In genomic region chr9:91348191-91348790, GRCh38 we compare ENCODE assay signal across 18 cellular contexts. TPM values are rescaled to one million over a fixed set of nuclear protein-coding genes. Genes with fewer than 3 reads are reported as not detected.
DNase-seq lines count a peak whose midpoint lies in the region; FAIRE-seq and TF ChIP-seq lines count a peak whose summit lies in the region.
"Had no signal": no experiment of that assay in that cellular context is flagged by ENCODE, and none has a peak within 500 bp of the region (broad histone marks: within the 10 kb centered on the region; RNA-seq: fewer than 3 reads in every experiment).

No MANE protein-coding gene starts in this region.

- H3K27ac Mint-ChIP-seq in activated CD4-positive, alpha-beta T cell treated with anti-CD3 and anti-CD28 coated beads, Interleukin-2, amount 10 ng/mL, durations not matched to agents 24 days and 14 days, result peak overlapping the region; percentile 79
- peak overlapping the region; percentile 94 for H3K27ac Mint-ChIP-seq in dendritic cell treated with granulocyte-macrophage colony-stimulating factor and Interleukin-4, amounts not matched to agents 40 ng/mL and 50 ng/mL, for 4 days

- FAIRE-seq in H54 (lab: Jason Lieb, UNC), result peak; percentile 67

- H3K27me3 Mint-ChIP-seq in activated CD4-positive, alpha-beta T cell treated with anti-CD3 and anti-CD28 coated beads, Interleukin-2, amount 10 ng/mL, durations not matched to agents 24 days and 14 days, result no peaks in the 10 kb centered on the region
- no peaks in the 10 kb centered on the region for H3K27me3 Mint-ChIP-seq in dendritic cell treated with granulocyte-macrophage colony-stimulating factor and Interleukin-4, amounts not matched to agents 40 ng/mL and 50 ng/mL, for 4 days

- TF ChIP-seq CTCF in VCaP (conservative IDR thresholded peaks at IDR 0.05), result no peak
- TF ChIP-seq CTCF in colonic mucosa (IDR thresholded peaks at IDR 0.05), result no peak

- no peak overlapping the region for H3K9ac ChIP-seq in colonic mucosa (ENCODE audit: low read depth in 2 of 2, low read length in 2 of 2)

- peak overlapping the region; percentile 72 for H3K27ac ChIP-seq in VCaP
- no peak overlapping the region for H3K27ac ChIP-seq in colonic mucosa
- H3K27ac ChIP-seq: PC-9 had no signal

- H3K36me3 ChIP-seq in colonic mucosa, result no peaks in the 10 kb centered on the region

- H3K9me3 Mint-ChIP-seq in activated CD4-positive, alpha-beta T cell treated with anti-CD3 and anti-CD28 coated beads, Interleukin-2, amount 10 ng/mL, durations not matched to agents 24 days and 14 days, result no peaks in the 10 kb centered on the region
- no peaks in the 10 kb centered on the region for H3K9me3 Mint-ChIP-seq in dendritic cell treated with granulocyte-macrophage colony-stimulating factor and Interleukin-4, amounts not matched to agents 40 ng/mL and 50 ng/mL, for 4 days
- H3K9me3 Mint-ChIP-seq: CD14-positive monocyte had no signal

- no peaks in the 10 kb centered on the region for H3K4me1 ChIP-seq in colonic mucosa

- H3K4me1 Mint-ChIP-seq in activated CD4-positive, alpha-beta T cell treated with anti-CD3 and anti-CD28 coated beads, Interleukin-2, amount 10 ng/mL, durations not matched to agents 24 days and 14 days, result peaks cover 31% of the 10 kb centered on the region
- H3K4me1 Mint-ChIP-seq in dendritic cell treated with granulocyte-macrophage colony-stimulating factor and Interleukin-4, amounts not matched to agents 40 ng/mL and 50 ng/mL, for 4 days (ENCODE audit: low read depth), result peaks cover 33% of the 10 kb centered on the region
- H3K4me1 Mint-ChIP-seq: CD14-positive monocyte had no signal

- H3K4me3 Mint-ChIP-seq in activated CD4-positive, alpha-beta T cell treated with anti-CD3 and anti-CD28 coated beads, Interleukin-2, amount 10 ng/mL, durations not matched to agents 24 days and 14 days, result peak overlapping the region; percentile 10
- no peak overlapping the region for H3K4me3 Mint-ChIP-seq in dendritic cell treated with granulocyte-macrophage colony-stimulating factor and Interleukin-4, amounts not matched to agents 40 ng/mL and 50 ng/mL, for 4 days
- H3K4me3 Mint-ChIP-seq: CD14-positive monocyte had no signal

- no peaks in the 10 kb centered on the region for H3K27me3 ChIP-seq in colonic mucosa

- in situ Hi-C loops in KBM-7 (cut with MboI; ENCODE audit: low pct_unique_long_range_greater_than_20kb, low sequenced_read_pairs), result no loop called here

- no peak for DNase-seq in activated CD4-positive, alpha-beta T cell treated with anti-CD3 and anti-CD28 coated beads, Interleukin-2, amount 10 ng/mL, durations not matched to agents 24 days and 14 days
- no peak for DNase-seq in activated CD4-positive, alpha-beta T cell treated with anti-CD3 and anti-CD28 coated beads for 4 hours
- DNase-seq in H54 (ENCODE audit: insufficient read length, low spot score) (no peak), KBM-7 (no peak), colonic mucosa (no peak), globus pallidus (ENCODE audit: low spot score) (no peak)
- DNase-seq: COR-L47, DMS53, IMR-90, MV-4-11, NCI-H1417 treated with DMSO at 0.1 percent for 48 hours, NCI-H2081 treated with DMSO at 0.1 percent for 48 hours, NCI-H2227 treated with DMSO at 0.1 percent for 48 hours, NCI-H524 treated with DMSO at 0.1 percent for 48 hours, PC-9 had no signal

- H3K9me3 ChIP-seq in colonic mucosa, result no peaks in the 10 kb centered on the region

- intact Hi-C loops in activated CD4-positive, alpha-beta T cell treated with anti-CD3 and anti-CD28 coated beads, Interleukin-2, amount 10 ng/mL, durations not matched to agents 24 days and 14 days (cut with micrococcal nuclease), result no loop called here
- intact Hi-C loops in dendritic cell treated with granulocyte-macrophage colony-stimulating factor and Interleukin-4, amounts not matched to agents 40 ng/mL and 50 ng/mL, for 4 days (cut with micrococcal nuclease), result loop anchor here (5.0 kb wide), 1 partner anchor 186 kb away; no protein-coding TSS in a partner anchor
- intact Hi-C loops in colonic mucosa (cut with DNase I), result no loop called here

- peaks cover 52% of the 10 kb centered on the region for H3K36me3 Mint-ChIP-seq in activated CD4-positive, alpha-beta T cell treated with anti-CD3 and anti-CD28 coated beads, Interleukin-2, amount 10 ng/mL, durations not matched to agents 24 days and 14 days (ENCODE audit: low read depth)
- peaks cover 83% of the 10 kb centered on the region for H3K36me3 Mint-ChIP-seq in dendritic cell treated with granulocyte-macrophage colony-stimulating factor and Interleukin-4, amounts not matched to agents 40 ng/mL and 50 ng/mL, for 4 days (ENCODE audit: low read depth)

- H3K4me3 ChIP-seq in colonic mucosa, result no peak overlapping the region
- H3K4me3 ChIP-seq: PC-9 had no signal

- TF ChIP-seq POLR2A in H54 (IDR thresholded peaks at IDR 0.05; ENCODE audit: low read depth, low read length), result no peak

RNA-seq across cellular contexts. Expression of gene AUH, which starts 13.4 kb away (rescaled TPM):
- total RNA-seq in activated CD4-positive, alpha-beta T cell treated with anti-CD3 and anti-CD28 coated beads, Interleukin-2, amount 10 ng/mL, durations not matched to agents 24 days and 14 days, result 49.2 and 49.5 TPM in 2 replicates
- 10 to 100 TPM; 21.5 to 47.6 TPM for total RNA-seq in colonic mucosa
